2 cellular contexts compared by ENCODE assay signal in the genomic region with DNA sequence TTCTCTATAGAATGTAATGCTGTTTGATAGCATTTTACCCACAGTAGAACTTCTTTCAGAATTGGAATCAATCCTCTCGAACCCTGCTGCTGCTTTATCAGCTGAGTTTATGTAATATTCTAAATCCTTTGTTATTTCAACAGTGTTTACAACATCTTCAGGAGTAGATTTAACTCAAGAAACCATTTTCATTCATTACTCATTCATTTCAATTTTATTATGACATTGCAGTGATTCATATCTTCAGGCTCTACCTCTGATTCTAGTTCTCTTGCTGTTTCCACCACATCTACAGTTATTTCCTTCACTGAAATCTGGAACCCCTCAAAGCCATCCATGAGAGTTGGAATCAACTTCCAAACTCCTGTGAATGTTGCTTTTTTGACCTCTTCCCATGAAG.
TF ChIP-seq lines count a peak whose summit lies in the region.

No MANE protein-coding gene starts in this region.

TF ChIP-seq in endothelial cell of umbilical vein, 7 proteins besides CTCF, POLR2A, EP300 and RAD21:
- TF ChIP-seq GATA2 (IDR thresholded peaks at IDR 0.05; ENCODE audit: insufficient read depth, insufficient read length, low read depth, low read length) = no peak
- TF ChIP-seq FOS (IDR thresholded peaks at IDR 0.05; ENCODE audit: borderline replicate concordance, insufficient read depth, low read length) = peak; percentile 27

TF ChIP-seq in GM23338, 12 proteins besides CTCF, POLR2A, EP300 and RAD21:
- TF ChIP-seq ZNF462 (CRISPR knock-in tag; IDR thresholded peaks at IDR 0.05) (no peak), CREB1 (CRISPR knock-in tag; IDR thresholded peaks at IDR 0.05; ENCODE audit: low read depth) (no peak), ZNF331 (CRISPR knock-in tag; IDR thresholded peaks at IDR 0.05; ENCODE audit: low read depth) (no peak), EZH2phosphoT487 (IDR thresholded peaks at IDR 0.05; ENCODE audit: unreplicated experiment) (no peak), JUNB (IDR thresholded peaks at IDR 0.05; ENCODE audit: unreplicated experiment) (no peak), ETS1 (IDR thresholded peaks at IDR 0.05) (no peak), STAT1 (IDR thresholded peaks at IDR 0.05; ENCODE audit: unreplicated experiment) (no peak), NANOG (IDR thresholded peaks at IDR 0.05; ENCODE audit: borderline replicate concordance) (no peak), POLR2AphosphoS5 (IDR thresholded peaks at IDR 0.05; ENCODE audit: low read depth) (no peak), EZH2 (IDR thresholded peaks at IDR 0.05; ENCODE audit: low read depth, unreplicated experiment) (no peak), ZNF114 (CRISPR knock-in tag; IDR thresholded peaks at IDR 0.05) (no peak)
- TF ChIP-seq, protein P1, sequence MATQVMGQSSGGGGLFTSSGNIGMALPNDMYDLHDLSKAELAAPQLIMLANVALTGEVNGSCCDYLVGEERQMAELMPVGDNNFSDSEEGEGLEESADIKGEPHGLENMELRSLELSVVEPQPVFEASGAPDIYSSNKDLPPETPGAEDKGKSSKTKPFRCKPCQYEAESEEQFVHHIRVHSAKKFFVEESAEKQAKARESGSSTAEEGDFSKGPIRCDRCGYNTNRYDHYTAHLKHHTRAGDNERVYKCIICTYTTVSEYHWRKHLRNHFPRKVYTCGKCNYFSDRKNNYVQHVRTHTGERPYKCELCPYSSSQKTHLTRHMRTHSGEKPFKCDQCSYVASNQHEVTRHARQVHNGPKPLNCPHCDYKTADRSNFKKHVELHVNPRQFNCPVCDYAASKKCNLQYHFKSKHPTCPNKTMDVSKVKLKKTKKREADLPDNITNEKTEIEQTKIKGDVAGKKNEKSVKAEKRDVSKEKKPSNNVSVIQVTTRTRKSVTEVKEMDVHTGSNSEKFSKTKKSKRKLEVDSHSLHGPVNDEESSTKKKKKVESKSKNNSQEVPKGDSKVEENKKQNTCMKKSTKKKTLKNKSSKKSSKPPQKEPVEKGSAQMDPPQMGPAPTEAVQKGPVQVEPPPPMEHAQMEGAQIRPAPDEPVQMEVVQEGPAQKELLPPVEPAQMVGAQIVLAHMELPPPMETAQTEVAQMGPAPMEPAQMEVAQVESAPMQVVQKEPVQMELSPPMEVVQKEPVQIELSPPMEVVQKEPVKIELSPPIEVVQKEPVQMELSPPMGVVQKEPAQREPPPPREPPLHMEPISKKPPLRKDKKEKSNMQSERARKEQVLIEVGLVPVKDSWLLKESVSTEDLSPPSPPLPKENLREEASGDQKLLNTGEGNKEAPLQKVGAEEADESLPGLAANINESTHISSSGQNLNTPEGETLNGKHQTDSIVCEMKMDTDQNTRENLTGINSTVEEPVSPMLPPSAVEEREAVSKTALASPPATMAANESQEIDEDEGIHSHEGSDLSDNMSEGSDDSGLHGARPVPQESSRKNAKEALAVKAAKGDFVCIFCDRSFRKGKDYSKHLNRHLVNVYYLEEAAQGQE (IDR thresholded peaks at IDR 0.05; ENCODE audit: unreplicated experiment) = no peak
